ENCODE assay signal across 20 cellular contexts in genomic region chr12:118494776-118495175, GRCh38.
A peak's percentile ranks its signal among the peaks of the same experiment; 100 is the strongest.
DNase-seq lines count a peak whose midpoint lies in the region; ATAC-seq and TF ChIP-seq lines count a peak whose summit lies in the region.
"Had no signal": no experiment of that assay in that cellular context is flagged by ENCODE, and none has a peak within 500 bp of the region (broad histone marks: within the 10 kb centered on the region; RNA-seq: fewer than 3 reads in every experiment).

No MANE protein-coding gene starts in this region.

- no peak overlapping the region for H3K4me2 ChIP-seq in GM23248 (ENCODE audit: unreplicated experiment)
- H3K4me2 ChIP-seq: GM23338, KMS-11 had no signal

- TF ChIP-seq CTCF in epithelial cell of esophagus (IDR thresholded peaks at IDR 0.05; ENCODE audit: insufficient read depth, low read depth, low read length, missing control alignments) (no peak), Peyer's patch (IDR thresholded peaks at IDR 0.05) (no peak), GM20000 (IDR thresholded peaks at IDR 0.05; ENCODE audit: extremely low read depth, missing control alignments) (no peak)

- H3K4me3 ChIP-seq in GM23248 (no peak overlapping the region), epithelial cell of esophagus (ENCODE audit: low read length) (no peak overlapping the region), Peyer's patch (no peak overlapping the region)
- H3K4me3 ChIP-seq: GM23338, SJCRH30 had no signal

- H3K79me2 ChIP-seq in GM23248 (ENCODE audit: insufficient read depth), result no peaks in the 10 kb centered on the region

- H3K9me3 ChIP-seq in GM23248 (ENCODE audit: low read depth) (no peaks in the 10 kb centered on the region), Peyer's patch (no peaks in the 10 kb centered on the region)
- H3K9me3 ChIP-seq: SJCRH30 had no signal

- H4K20me1 ChIP-seq in GM23248 (ENCODE audit: insufficient read depth), result no peaks in the 10 kb centered on the region

- in situ Hi-C loops in Caki2 (cut with HindIII; ENCODE audit: low pct_unique_long_range_greater_than_20kb, low sequenced_read_pairs) (no loop called here), GM23248 (cut with MboI) (no loop called here)

- H3K9ac ChIP-seq in GM23248, result no peak overlapping the region
- H3K9ac ChIP-seq: KMS-11 had no signal

- H3K36me3 ChIP-seq in GM23248 (ENCODE audit: low read depth) (no peaks in the 10 kb centered on the region), Peyer's patch (no peaks in the 10 kb centered on the region)
- H3K36me3 ChIP-seq: SJCRH30 had no signal

- no peaks in the 10 kb centered on the region for H3F3A ChIP-seq in GM23248 (ENCODE audit: insufficient read depth)

- H3K27me3 ChIP-seq in GM23248 (replicated peaks; ENCODE audit: insufficient read depth) (no peaks in the 10 kb centered on the region), Peyer's patch (no peaks in the 10 kb centered on the region)
- H3K27me3 ChIP-seq: SJCRH30 had no signal

- ATAC-seq in GM21381 (IDR thresholded peaks at IDR 0.05; ENCODE audit: unreplicated experiment), result no peak
- ATAC-seq: Right ventricle myocardium inferior, SK-N-SH treated with all-trans-retinoic acid at 6 μM for 48 hours had no signal

- TF ChIP-seq POLR2A in Peyer's patch (IDR thresholded peaks at IDR 0.05), result no peak

- H3K27ac ChIP-seq in GM23248 (no peak overlapping the region), Peyer's patch (no peak overlapping the region)
- H3K27ac ChIP-seq: KMS-11, SJCRH30 had no signal

- no peaks in the 10 kb centered on the region for H3K9me2 ChIP-seq in GM23248 (ENCODE audit: insufficient read depth)

- H3K4me1 ChIP-seq in GM23248 (ENCODE audit: insufficient read depth) (no peaks in the 10 kb centered on the region), Peyer's patch (no peaks in the 10 kb centered on the region)
- H3K4me1 ChIP-seq: SJCRH30 had no signal

- WGBS in GM23248 (ENCODE audit: low coverage in 1 of 2, low lambda C conversion rate in 2 of 2, missing lambda C conversion rate in 2 of 2), 2 experiments, result 31 to 35% methylated on average over 3 of the region's 3 CpGs

- no peak overlapping the region for H2AFZ ChIP-seq in GM23248

- DNase-seq in Caki2 (ENCODE audit: low read depth) (peak; percentile 8), GM23248 (peak; percentile 5), RKO (ENCODE audit: low spot score) (peak; percentile 10), epithelial cell of esophagus (ENCODE audit: low read depth) (peak; percentile 5), cerebellum (ENCODE audit: low spot score) (no peak), Peyer's patch (no peak), GM20000 (ENCODE audit: low spot score) (no peak)
- DNase-seq: H9, NCI-H1105, NCI-H1436 treated with DMSO at 0.1 percent for 48 hours, NCI-H187 treated with DMSO at 0.1 percent for 48 hours, NCI-H446, NCI-H524 treated with DMSO at 0.1 percent for 48 hours, NCI-H774, SJCRH30 had no signal

Comparison
In these comparisons a context has a peak if more than half of its experiments do, and no peak if none do; other contexts are left out.
1. DNase-seq: peak in Caki2 (single experiment), GM23248 (single experiment), RKO (single experiment) and epithelial cell of esophagus (single experiment); none in cerebellum (single experiment), Peyer's patch (0 of 3) and GM20000 (single experiment).